ENCODE assay signal across 29 cellular contexts in genomic region chr20:48568520-48568919, GRCh38.
"Had no signal": no experiment of that assay in that cellular context is flagged by ENCODE, and none has a peak within 500 bp of the region (broad histone marks: within the 10 kb centered on the region; RNA-seq: fewer than 3 reads in every experiment).

No MANE protein-coding gene starts in this region.

- H3K27me3 Mint-ChIP-seq: type B pancreatic cell had no signal

- ATAC-seq: stimulated activated effector memory CD8-positive, alpha-beta T cell treated with anti-CD3 and anti-CD28 coated beads, Interleukin-12 subunit alpha, Interleukin-12 subunit beta, amount 100 ng/mL, for 72 hours; stimulated activated memory B cell treated with anti-CD40 and anti-IgM and Interleukin-4, amounts not matched to agents 10 μg/mL and 1 μg/mL and 100 μg/mL, for 72 hours; stimulated activated naive B cell treated with anti-CD40 and anti-IgM and Interleukin-4, amounts not matched to agents 10 μg/mL and 1 μg/mL and 100 μg/mL, for 72 hours; stimulated activated naive CD8-positive, alpha-beta T cell treated with anti-CD3 and anti-CD28 coated beads, Interleukin-15, amount 100 ng/mL, for 72 hours; stimulated activated naive CD8-positive, alpha-beta T cell treated with anti-CD3 and anti-CD28 coated beads, Interleukin-15, Interleukin-2, amounts not matched to agents 100 U/mL and 50 U/mL, for 24 hours; upper lobe of right lung had no signal

- FAIRE-seq: urothelium cell line had no signal

- H3K4me3 Mint-ChIP-seq: stimulated activated effector memory CD8-positive, alpha-beta T cell treated with anti-CD3 and anti-CD28 coated beads, Interleukin-12 subunit alpha, Interleukin-12 subunit beta, amount 100 ng/mL, for 72 hours; stimulated activated memory B cell treated with anti-CD40 and anti-IgM and Interleukin-4, amounts not matched to agents 10 μg/mL and 1 μg/mL and 100 μg/mL, for 72 hours; stimulated activated naive B cell treated with anti-CD40 and anti-IgM and Interleukin-4, amounts not matched to agents 10 μg/mL and 1 μg/mL and 100 μg/mL, for 72 hours; stimulated activated naive CD8-positive, alpha-beta T cell treated with anti-CD3 and anti-CD28 coated beads, Interleukin-15, amount 100 ng/mL, for 72 hours; stimulated activated naive CD8-positive, alpha-beta T cell treated with anti-CD3 and anti-CD28 coated beads, Interleukin-15, Interleukin-2, amounts not matched to agents 100 ng/mL and 50 ng/mL, for 24 hours; type B pancreatic cell had no signal

- H3K27me3 ChIP-seq: testis, thyroid gland, upper lobe of left lung, uterus, vagina had no signal

- H3K4me1 ChIP-seq: suprapubic skin, testis, thyroid gland, tibial artery, transverse colon, upper lobe of left lung, upper lobe of right lung, uterus had no signal

- H3K9me3 Mint-ChIP-seq: stimulated activated naive CD8-positive, alpha-beta T cell treated with anti-CD3 and anti-CD28 coated beads, Interleukin-15, Interleukin-2, amounts not matched to agents 100 ng/mL and 50 ng/mL, for 24 hours; type B pancreatic cell had no signal

- H3K4me1 Mint-ChIP-seq: stimulated activated effector memory CD8-positive, alpha-beta T cell treated with anti-CD3 and anti-CD28 coated beads, Interleukin-12 subunit alpha, Interleukin-12 subunit beta, amount 100 ng/mL, for 72 hours; stimulated activated memory B cell treated with anti-CD40 and anti-IgM and Interleukin-4, amounts not matched to agents 10 μg/mL and 1 μg/mL and 100 μg/mL, for 72 hours; stimulated activated naive B cell treated with anti-CD40 and anti-IgM and Interleukin-4, amounts not matched to agents 10 μg/mL and 1 μg/mL and 100 μg/mL, for 72 hours; stimulated activated naive CD8-positive, alpha-beta T cell treated with anti-CD3 and anti-CD28 coated beads, Interleukin-15, amount 100 ng/mL, for 72 hours had no signal

- H3K4me3 ChIP-seq: stomach, suprapubic skin, testis, thoracic aorta, thyroid gland, tibial artery, tibial nerve, transverse colon, upper lobe of left lung, upper lobe of right lung, uterus, vagina had no signal

- H3K36me3 Mint-ChIP-seq: stimulated activated effector memory CD8-positive, alpha-beta T cell treated with anti-CD3 and anti-CD28 coated beads, Interleukin-12 subunit alpha, Interleukin-12 subunit beta, amount 100 ng/mL, for 72 hours; stimulated activated memory B cell treated with anti-CD40 and anti-IgM and Interleukin-4, amounts not matched to agents 10 μg/mL and 1 μg/mL and 100 μg/mL, for 72 hours; stimulated activated naive B cell treated with anti-CD40 and anti-IgM and Interleukin-4, amounts not matched to agents 10 μg/mL and 1 μg/mL and 100 μg/mL, for 72 hours; type B pancreatic cell had no signal

- DNase-seq: stimulated activated CD4-positive, alpha-beta T cell treated with anti-CD3 and anti-CD28 coated beads, Interleukin-2, amount 100 ng/mL, for 48 hours; stimulated activated CD4-positive, alpha-beta T cell treated with anti-CD3 and anti-CD28 coated beads, Interleukin-4, amount 100 ng/mL, for 1 hour; stimulated activated CD4-positive, alpha-beta T cell treated with anti-CD3 and anti-CD28 coated beads, Interleukin-4, amount 100 ng/mL, for 24 hours; stimulated activated CD4-positive, alpha-beta T cell treated with anti-CD3 and anti-CD28 coated beads, Interleukin-4, amount 100 ng/mL, for 4 hours; stimulated activated CD8-positive, alpha-beta memory T cell treated with anti-CD3 and anti-CD28 coated beads, Interleukin-4, amount 100 ng/mL, for 48 hours; stimulated activated naive B cell treated with anti-CD40 and anti-IgM and Interleukin-4, amounts not matched to agents 10 μg/mL and 1 μg/mL and 100 μg/mL, for 72 hours; stimulated activated naive CD4-positive, alpha-beta T cell; stimulated activated naive CD4-positive, alpha-beta T cell treated with Interleukin-2 at 50 U/mL for 16 hours; stimulated activated naive CD8-positive, alpha-beta T cell treated with anti-CD3 and anti-CD28 coated beads, Interleukin-15, amount 100 ng/mL, for 72 hours; stimulated activated naive CD8-positive, alpha-beta T cell treated with anti-CD3 and anti-CD28 coated beads, Interleukin-15, Interleukin-2, amounts not matched to agents 100 U/mL and 50 U/mL, for 24 hours; stomach; substantia nigra; testis; thyroid gland; tibial artery; transverse colon; trophoblast cell; upper lobe of left lung; upper lobe of right lung; uterus had no signal

- H3K27ac Mint-ChIP-seq: stimulated activated effector memory CD8-positive, alpha-beta T cell treated with anti-CD3 and anti-CD28 coated beads, Interleukin-12 subunit alpha, Interleukin-12 subunit beta, amount 100 ng/mL, for 72 hours; stimulated activated memory B cell treated with anti-CD40 and anti-IgM and Interleukin-4, amounts not matched to agents 10 μg/mL and 1 μg/mL and 100 μg/mL, for 72 hours; stimulated activated naive B cell treated with anti-CD40 and anti-IgM and Interleukin-4, amounts not matched to agents 10 μg/mL and 1 μg/mL and 100 μg/mL, for 72 hours; stimulated activated naive CD8-positive, alpha-beta T cell treated with anti-CD3 and anti-CD28 coated beads, Interleukin-15, amount 100 ng/mL, for 72 hours; stimulated activated naive CD8-positive, alpha-beta T cell treated with anti-CD3 and anti-CD28 coated beads, Interleukin-15, Interleukin-2, amounts not matched to agents 100 ng/mL and 50 ng/mL, for 24 hours had no signal

- H3K27ac ChIP-seq: stomach, suprapubic skin, testis, thoracic aorta, thyroid gland, tibial artery, tibial nerve, transverse colon, upper lobe of left lung, upper lobe of right lung, uterus, vagina had no signal

- H3K9me3 ChIP-seq: suprapubic skin, testis, thoracic aorta, thyroid gland, tibial artery, transverse colon, upper lobe of left lung, upper lobe of right lung, uterus, vagina had no signal

- H3K36me3 ChIP-seq: stomach, suprapubic skin, thoracic aorta, thyroid gland, tibial artery, tibial nerve, transverse colon, upper lobe of left lung, upper lobe of right lung, uterus, vagina had no signal
